27 cellular contexts compared by ENCODE assay signal in the genomic region with DNA sequence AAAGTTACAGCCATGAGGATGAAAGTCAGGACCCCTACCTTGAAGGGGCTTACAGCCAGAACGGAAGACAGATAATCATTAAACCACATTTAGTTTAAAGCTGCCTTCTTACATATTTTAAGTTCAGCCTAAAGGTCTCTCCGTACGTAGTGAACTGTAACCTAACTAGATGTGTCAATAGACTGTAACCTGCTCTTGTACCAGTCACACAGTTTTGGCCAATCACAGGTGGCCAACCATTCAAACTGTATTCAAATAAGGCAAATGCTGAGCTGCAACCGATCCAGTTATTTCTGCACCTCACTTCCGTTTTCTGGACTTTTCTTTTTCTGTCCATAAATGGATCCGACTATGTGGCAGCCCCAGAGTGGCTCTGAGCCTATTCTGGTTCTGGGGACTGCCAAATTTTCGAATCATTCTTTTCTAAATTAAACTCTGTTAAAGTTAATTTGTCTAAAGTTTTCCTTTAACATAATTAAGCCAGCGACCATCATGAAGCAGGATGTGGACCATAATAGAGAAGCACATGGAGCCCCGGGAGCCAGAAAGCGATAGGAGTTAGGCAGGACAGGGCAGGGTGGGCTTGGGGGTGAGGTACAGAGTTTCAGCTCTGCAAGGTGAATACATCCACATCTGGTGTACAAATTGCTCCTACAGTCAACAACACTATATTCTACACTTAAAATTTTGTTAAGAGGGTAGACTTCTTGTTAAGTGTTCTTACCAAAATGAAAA.
"Had no signal": no experiment of that assay in that cellular context is flagged by ENCODE, and none has a peak within 500 bp of the region (broad histone marks: within the 10 kb centered on the region; RNA-seq: fewer than 3 reads in every experiment).

No MANE protein-coding gene starts in this region.

- H2AFZ ChIP-seq: neural progenitor cell, parathyroid adenoma had no signal

- H3K9me3 Mint-ChIP-seq: activated CD4-positive, alpha-beta memory T cell treated with anti-CD3 and anti-CD28 coated beads, Interleukin-2, amount 10 ng/mL, durations not matched to agents 7 days and 5 days; activated CD4-positive, alpha-beta T cell treated with anti-CD3 and anti-CD28 coated beads, Interleukin-2, amount 10 ng/mL, durations not matched to agents 7 days and 5 days; activated naive CD4-positive, alpha-beta T cell treated with anti-CD3 and anti-CD28 coated beads, Interleukin-2, amount 50 U/mL, for 72 hours; activated T-helper 2 cell treated with anti-CD3 and anti-CD28 coated beads, Interferon-gamma antibody, Interleukin-2, Interleukin-4, amounts not matched to agents 10 μg/mL and 5 μg/mL and 100 μg/mL, durations not matched to agents 14 hours and 24 hours and 36 hours; central memory CD8-positive, alpha-beta T cell; natural killer cell; neural progenitor cell; WTC11 had no signal

- H3K79me2 ChIP-seq: parathyroid adenoma had no signal

- H3K27ac Mint-ChIP-seq: activated CD4-positive, alpha-beta memory T cell treated with anti-CD3 and anti-CD28 coated beads, Interleukin-2, amount 10 ng/mL, durations not matched to agents 7 days and 5 days; activated CD4-positive, alpha-beta T cell treated with anti-CD3 and anti-CD28 coated beads, Interleukin-2, amount 10 ng/mL, durations not matched to agents 7 days and 5 days; activated naive CD4-positive, alpha-beta T cell treated with anti-CD3 and anti-CD28 coated beads, Interleukin-2, amount 50 U/mL, for 72 hours; activated T-helper 2 cell treated with anti-CD3 and anti-CD28 coated beads, Interferon-gamma antibody, Interleukin-2, Interleukin-4, amounts not matched to agents 10 μg/mL and 5 μg/mL and 100 μg/mL, durations not matched to agents 14 hours and 24 hours and 36 hours; natural killer cell; neural progenitor cell; T-helper 17 cell; WTC11 had no signal

- H3K27me3 ChIP-seq: neural progenitor cell had no signal

- DNase-seq: activated CD4-positive, alpha-beta memory T cell treated with anti-CD3 and anti-CD28 coated beads, Interleukin-2, amount 10 ng/mL, durations not matched to agents 7 days and 5 days; activated CD4-positive, alpha-beta T cell treated with anti-CD3 and anti-CD28 coated beads for 1 hour; activated CD4-positive, alpha-beta T cell treated with anti-CD3 and anti-CD28 coated beads, Interleukin-2, amount 10 ng/mL, durations not matched to agents 7 days and 5 days; activated naive CD4-positive, alpha-beta T cell; activated T-cell treated with anti-CD3 and anti-CD28 coated beads, Interleukin-2, amount 50 U/mL, for 48 hours; dermis blood vessel endothelial cell; effector CD4-positive, alpha-beta T cell; esophagus squamous epithelium; foreskin melanocyte; heart right ventricle; natural killer cell; occipital lobe; psoas muscle; stimulated activated naive CD4-positive, alpha-beta T cell; T-helper 17 cell; tibial artery had no signal

- H3K9ac ChIP-seq: neural progenitor cell, parathyroid adenoma had no signal

- H3K4me3 Mint-ChIP-seq: activated CD4-positive, alpha-beta memory T cell treated with anti-CD3 and anti-CD28 coated beads, Interleukin-2, amount 10 ng/mL, durations not matched to agents 7 days and 5 days; activated CD4-positive, alpha-beta T cell treated with anti-CD3 and anti-CD28 coated beads, Interleukin-2, amount 10 ng/mL, durations not matched to agents 7 days and 5 days; central memory CD8-positive, alpha-beta T cell; natural killer cell; neural progenitor cell; T-helper 17 cell; WTC11 had no signal

- H3K4me3 ChIP-seq: breast epithelium, esophagus squamous epithelium, heart right ventricle, neural progenitor cell, psoas muscle, right atrium auricular region, smooth muscle cell, suprapubic skin, tibial artery had no signal

- ATAC-seq: activated naive CD4-positive, alpha-beta T cell treated with anti-CD3 and anti-CD28 coated beads, Interleukin-2, amount 50 U/mL, for 72 hours; heart right ventricle; natural killer cell; psoas muscle; T-helper 17 cell; WTC11 had no signal

- H3K4me1 ChIP-seq: breast epithelium, esophagus squamous epithelium, heart right ventricle, neural progenitor cell, parathyroid adenoma, psoas muscle, right atrium auricular region, suprapubic skin, tibial artery had no signal

- H3K36me3 ChIP-seq: breast epithelium, esophagus squamous epithelium, heart right ventricle, neural progenitor cell, right atrium auricular region, suprapubic skin, tibial artery had no signal

- H3K27ac ChIP-seq: breast epithelium, epithelial cell of prostate, esophagus squamous epithelium, heart right ventricle, neural progenitor cell, parathyroid adenoma, psoas muscle, right atrium auricular region, suprapubic skin, tibial artery had no signal

- H3K9me3 ChIP-seq: breast epithelium, esophagus squamous epithelium, heart right ventricle, psoas muscle, right atrium auricular region, suprapubic skin had no signal

- H3K4me2 ChIP-seq: neural progenitor cell, smooth muscle cell had no signal

- H3K4me1 Mint-ChIP-seq: activated CD4-positive, alpha-beta memory T cell treated with anti-CD3 and anti-CD28 coated beads, Interleukin-2, amount 10 ng/mL, durations not matched to agents 7 days and 5 days; activated CD4-positive, alpha-beta T cell treated with anti-CD3 and anti-CD28 coated beads, Interleukin-2, amount 10 ng/mL, durations not matched to agents 7 days and 5 days; central memory CD8-positive, alpha-beta T cell; natural killer cell; T-helper 17 cell; WTC11 had no signal

- H3K36me3 Mint-ChIP-seq: activated naive CD4-positive, alpha-beta T cell treated with anti-CD3 and anti-CD28 coated beads, Interleukin-2, amount 50 U/mL, for 72 hours; natural killer cell; neural progenitor cell; WTC11 had no signal
